Comparison of ENCODE assay signal across 1 cellular context in the genomic region with DNA sequence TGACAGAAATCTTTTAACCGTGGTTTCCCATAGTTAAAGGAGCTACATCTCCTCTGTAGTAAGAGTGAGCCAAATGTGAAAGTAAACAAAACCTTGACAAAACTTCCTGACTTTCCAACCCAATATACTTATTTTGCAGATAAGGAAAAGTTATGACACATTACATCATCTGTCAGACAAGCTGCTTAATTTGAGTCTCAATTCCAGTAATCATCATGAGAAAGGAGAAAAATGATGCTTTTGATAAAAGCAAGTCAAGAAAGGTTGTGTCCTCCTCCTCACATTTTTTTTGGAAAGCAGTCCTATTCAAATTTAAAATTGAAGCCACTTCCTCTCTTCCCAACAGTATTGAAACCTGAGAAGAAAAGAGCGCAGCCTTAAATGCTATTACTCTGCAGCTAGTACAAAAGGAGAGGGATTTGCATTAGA.
TF ChIP-seq lines count a peak whose summit lies in the region.

No MANE protein-coding gene starts in this region.

TF ChIP-seq in HEK293, 187 proteins besides CTCF, POLR2A, EP300 and RAD21 (continued from another document):
- TF ChIP-seq ZNF521 (tag by site-specific recombination; IDR thresholded peaks at IDR 0.05) (no peak), KLF10 (tag by site-specific recombination; IDR thresholded peaks at IDR 0.05) (no peak), SETDB1 (IDR thresholded peaks at IDR 0.05; ENCODE audit: insufficient read length, low read length) (no peak), ZXDB (tag by site-specific recombination; IDR thresholded peaks at IDR 0.05) (no peak), ZNF600 (tag by site-specific recombination; IDR thresholded peaks at IDR 0.05) (no peak), ZNF768 (tag by site-specific recombination; IDR thresholded peaks at IDR 0.05) (no peak), ZSCAN23 (tag by site-specific recombination; IDR thresholded peaks at IDR 0.05) (no peak), ZNF394 (tag by site-specific recombination; IDR thresholded peaks at IDR 0.05; ENCODE audit: borderline replicate concordance) (no peak), ZNF843 (tag by site-specific recombination; IDR thresholded peaks at IDR 0.05) (peak; percentile 74), ZNF629 (tag by site-specific recombination; IDR thresholded peaks at IDR 0.05) (no peak), ZNF707 (tag by site-specific recombination; IDR thresholded peaks at IDR 0.05) (no peak), ZNF549 (tag by site-specific recombination; IDR thresholded peaks at IDR 0.05) (no peak), ZNF23 (tag by site-specific recombination; IDR thresholded peaks at IDR 0.05; ENCODE audit: borderline replicate concordance) (no peak), YY2 (tag by site-specific recombination; IDR thresholded peaks at IDR 0.05) (no peak), ZNF24 (tag by site-specific recombination; IDR thresholded peaks at IDR 0.05) (no peak), ZNF404 (tag by site-specific recombination; IDR thresholded peaks at IDR 0.05) (no peak)
- TF ChIP-seq, protein P1, sequence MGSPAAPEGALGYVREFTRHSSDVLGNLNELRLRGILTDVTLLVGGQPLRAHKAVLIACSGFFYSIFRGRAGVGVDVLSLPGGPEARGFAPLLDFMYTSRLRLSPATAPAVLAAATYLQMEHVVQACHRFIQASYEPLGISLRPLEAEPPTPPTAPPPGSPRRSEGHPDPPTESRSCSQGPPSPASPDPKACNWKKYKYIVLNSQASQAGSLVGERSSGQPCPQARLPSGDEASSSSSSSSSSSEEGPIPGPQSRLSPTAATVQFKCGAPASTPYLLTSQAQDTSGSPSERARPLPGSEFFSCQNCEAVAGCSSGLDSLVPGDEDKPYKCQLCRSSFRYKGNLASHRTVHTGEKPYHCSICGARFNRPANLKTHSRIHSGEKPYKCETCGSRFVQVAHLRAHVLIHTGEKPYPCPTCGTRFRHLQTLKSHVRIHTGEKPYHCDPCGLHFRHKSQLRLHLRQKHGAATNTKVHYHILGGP (tag by site-specific recombination; IDR thresholded peaks at IDR 0.05), result no peak
- TF ChIP-seq, protein P2, sequence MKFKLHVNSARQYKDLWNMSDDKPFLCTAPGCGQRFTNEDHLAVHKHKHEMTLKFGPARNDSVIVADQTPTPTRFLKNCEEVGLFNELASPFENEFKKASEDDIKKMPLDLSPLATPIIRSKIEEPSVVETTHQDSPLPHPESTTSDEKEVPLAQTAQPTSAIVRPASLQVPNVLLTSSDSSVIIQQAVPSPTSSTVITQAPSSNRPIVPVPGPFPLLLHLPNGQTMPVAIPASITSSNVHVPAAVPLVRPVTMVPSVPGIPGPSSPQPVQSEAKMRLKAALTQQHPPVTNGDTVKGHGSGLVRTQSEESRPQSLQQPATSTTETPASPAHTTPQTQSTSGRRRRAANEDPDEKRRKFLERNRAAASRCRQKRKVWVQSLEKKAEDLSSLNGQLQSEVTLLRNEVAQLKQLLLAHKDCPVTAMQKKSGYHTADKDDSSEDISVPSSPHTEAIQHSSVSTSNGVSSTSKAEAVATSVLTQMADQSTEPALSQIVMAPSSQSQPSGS (tag by site-specific recombination; IDR thresholded peaks at IDR 0.05; ENCODE audit: low read depth), result 0 out of 2 replicates have a peak, but pooled peaks have one; percentile 14
- TF ChIP-seq, protein P3, sequence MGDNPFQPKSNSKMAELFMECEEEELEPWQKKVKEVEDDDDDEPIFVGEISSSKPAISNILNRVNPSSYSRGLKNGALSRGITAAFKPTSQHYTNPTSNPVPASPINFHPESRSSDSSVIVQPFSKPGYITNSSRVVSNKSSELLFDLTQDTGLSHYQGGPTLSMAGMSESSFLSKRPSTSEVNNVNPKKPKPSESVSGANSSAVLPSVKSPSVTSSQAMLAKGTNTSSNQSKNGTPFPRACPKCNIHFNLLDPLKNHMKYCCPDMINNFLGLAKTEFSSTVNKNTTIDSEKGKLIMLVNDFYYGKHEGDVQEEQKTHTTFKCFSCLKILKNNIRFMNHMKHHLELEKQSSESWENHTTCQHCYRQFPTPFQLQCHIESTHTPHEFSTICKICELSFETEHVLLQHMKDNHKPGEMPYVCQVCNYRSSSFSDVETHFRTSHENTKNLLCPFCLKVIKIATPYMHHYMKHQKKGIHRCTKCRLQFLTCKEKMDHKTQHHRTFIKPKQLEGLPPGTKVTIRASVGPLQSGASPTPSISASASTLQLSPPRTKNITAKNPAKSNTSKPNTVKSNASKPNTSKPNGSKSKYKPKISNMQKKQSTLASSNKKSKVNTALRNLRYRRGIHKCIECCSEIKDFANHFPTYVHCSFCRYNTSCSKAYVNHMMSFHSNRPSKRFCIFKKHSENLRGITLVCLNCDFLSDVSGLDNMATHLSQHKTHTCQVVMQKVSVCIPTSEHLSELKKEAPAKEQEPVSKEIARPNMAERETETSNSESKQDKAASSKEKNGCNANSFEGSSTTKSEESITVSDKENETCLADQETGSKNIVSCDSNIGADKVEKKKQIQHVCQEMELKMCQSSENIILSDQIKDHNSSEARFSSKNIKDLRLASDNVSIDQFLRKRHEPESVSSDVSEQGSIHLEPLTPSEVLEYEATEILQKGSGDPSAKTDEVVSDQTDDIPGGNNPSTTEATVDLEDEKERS (tag by site-specific recombination; IDR thresholded peaks at IDR 0.05), result no peak
- TF ChIP-seq, protein P4, sequence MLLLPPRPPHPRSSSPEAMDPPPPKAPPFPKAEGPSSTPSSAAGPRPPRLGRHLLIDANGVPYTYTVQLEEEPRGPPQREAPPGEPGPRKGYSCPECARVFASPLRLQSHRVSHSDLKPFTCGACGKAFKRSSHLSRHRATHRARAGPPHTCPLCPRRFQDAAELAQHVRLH (tag by site-specific recombination; IDR thresholded peaks at IDR 0.05), result peak; percentile 34; the same call in 1 of the 2 replicates
- TF ChIP-seq, protein P5, sequence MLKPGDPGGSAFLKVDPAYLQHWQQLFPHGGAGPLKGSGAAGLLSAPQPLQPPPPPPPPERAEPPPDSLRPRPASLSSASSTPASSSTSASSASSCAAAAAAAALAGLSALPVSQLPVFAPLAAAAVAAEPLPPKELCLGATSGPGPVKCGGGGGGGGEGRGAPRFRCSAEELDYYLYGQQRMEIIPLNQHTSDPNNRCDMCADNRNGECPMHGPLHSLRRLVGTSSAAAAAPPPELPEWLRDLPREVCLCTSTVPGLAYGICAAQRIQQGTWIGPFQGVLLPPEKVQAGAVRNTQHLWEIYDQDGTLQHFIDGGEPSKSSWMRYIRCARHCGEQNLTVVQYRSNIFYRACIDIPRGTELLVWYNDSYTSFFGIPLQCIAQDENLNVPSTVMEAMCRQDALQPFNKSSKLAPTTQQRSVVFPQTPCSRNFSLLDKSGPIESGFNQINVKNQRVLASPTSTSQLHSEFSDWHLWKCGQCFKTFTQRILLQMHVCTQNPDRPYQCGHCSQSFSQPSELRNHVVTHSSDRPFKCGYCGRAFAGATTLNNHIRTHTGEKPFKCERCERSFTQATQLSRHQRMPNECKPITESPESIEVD (tag by site-specific recombination; IDR thresholded peaks at IDR 0.05), result peak; percentile 58
- TF ChIP-seq, protein P6, sequence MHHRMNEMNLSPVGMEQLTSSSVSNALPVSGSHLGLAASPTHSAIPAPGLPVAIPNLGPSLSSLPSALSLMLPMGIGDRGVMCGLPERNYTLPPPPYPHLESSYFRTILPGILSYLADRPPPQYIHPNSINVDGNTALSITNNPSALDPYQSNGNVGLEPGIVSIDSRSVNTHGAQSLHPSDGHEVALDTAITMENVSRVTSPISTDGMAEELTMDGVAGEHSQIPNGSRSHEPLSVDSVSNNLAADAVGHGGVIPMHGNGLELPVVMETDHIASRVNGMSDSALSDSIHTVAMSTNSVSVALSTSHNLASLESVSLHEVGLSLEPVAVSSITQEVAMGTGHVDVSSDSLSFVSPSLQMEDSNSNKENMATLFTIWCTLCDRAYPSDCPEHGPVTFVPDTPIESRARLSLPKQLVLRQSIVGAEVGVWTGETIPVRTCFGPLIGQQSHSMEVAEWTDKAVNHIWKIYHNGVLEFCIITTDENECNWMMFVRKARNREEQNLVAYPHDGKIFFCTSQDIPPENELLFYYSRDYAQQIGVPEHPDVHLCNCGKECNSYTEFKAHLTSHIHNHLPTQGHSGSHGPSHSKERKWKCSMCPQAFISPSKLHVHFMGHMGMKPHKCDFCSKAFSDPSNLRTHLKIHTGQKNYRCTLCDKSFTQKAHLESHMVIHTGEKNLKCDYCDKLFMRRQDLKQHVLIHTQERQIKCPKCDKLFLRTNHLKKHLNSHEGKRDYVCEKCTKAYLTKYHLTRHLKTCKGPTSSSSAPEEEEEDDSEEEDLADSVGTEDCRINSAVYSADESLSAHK (tag by site-specific recombination; IDR thresholded peaks at IDR 0.05), result no peak
